ENCODE assay signal across 1 cellular context in genomic region chr7:143380646-143381426, GRCh38.
TF ChIP-seq lines count a peak whose summit lies in the region.

ZYX (plus strand) TSS chr7:143381345; CDS start chr7:143381572, 227 bp downstream.

TF ChIP-seq in SK-N-SH treated with all-trans-retinoic acid at 6 μM for 48 hours, 23 proteins besides CTCF, POLR2A, EP300 and RAD21 (continued from another document):
- no peak for TF ChIP-seq TSHZ2 (CRISPR knock-in tag; IDR thresholded peaks at IDR 0.05)
